ENCODE assay signal across 27 cellular contexts in the genomic region with DNA sequence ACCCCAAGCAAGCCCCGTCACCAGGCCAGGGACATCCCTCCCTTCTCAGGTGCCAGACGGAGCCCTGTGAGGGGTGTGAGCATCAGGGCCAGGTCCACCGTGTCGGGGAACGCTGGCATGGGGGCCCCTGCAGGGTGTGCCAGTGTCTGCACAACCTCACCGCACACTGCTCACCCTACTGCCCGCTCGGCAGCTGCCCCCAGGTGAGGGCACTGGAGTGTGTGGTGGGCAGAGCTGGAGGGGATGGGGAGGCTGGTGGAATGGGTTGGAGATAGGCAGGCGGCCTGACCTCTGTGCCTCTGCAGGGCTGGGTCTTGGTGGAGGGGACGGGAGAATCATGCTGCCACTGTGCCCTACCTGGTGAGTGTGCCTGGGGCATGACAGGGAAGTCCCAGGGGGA.
"Had no signal": no experiment of that assay in that cellular context is flagged by ENCODE, and none has a peak within 500 bp of the region (broad histone marks: within the 10 kb centered on the region; RNA-seq: fewer than 3 reads in every experiment).

No MANE protein-coding gene starts in this region.

- H3K36me3 Mint-ChIP-seq: stimulated activated effector memory CD8-positive, alpha-beta T cell treated with anti-CD3 and anti-CD28 coated beads, Interleukin-12 subunit alpha, Interleukin-12 subunit beta, amount 100 ng/mL, for 72 hours; stimulated activated memory B cell treated with anti-CD40 and anti-IgM and Interleukin-4, amounts not matched to agents 10 μg/mL and 1 μg/mL and 100 μg/mL, for 72 hours; type B pancreatic cell had no signal

- H3K27ac ChIP-seq: stomach, suprapubic skin, testis, thoracic aorta, thyroid gland, tibial artery, tibial nerve, transverse colon, upper lobe of left lung, upper lobe of right lung, uterus, vagina had no signal

- H3K36me3 ChIP-seq: stomach, suprapubic skin, thoracic aorta, thyroid gland, tibial artery, tibial nerve, transverse colon, upper lobe of left lung, upper lobe of right lung, uterus, vagina had no signal

- H3K9me3 Mint-ChIP-seq: stimulated activated effector memory CD8-positive, alpha-beta T cell treated with anti-CD3 and anti-CD28 coated beads, Interleukin-12 subunit alpha, Interleukin-12 subunit beta, amount 100 ng/mL, for 72 hours; stimulated activated memory B cell treated with anti-CD40 and anti-IgM and Interleukin-4, amounts not matched to agents 10 μg/mL and 1 μg/mL and 100 μg/mL, for 72 hours; stimulated activated naive B cell treated with anti-CD40 and anti-IgM and Interleukin-4, amounts not matched to agents 10 μg/mL and 1 μg/mL and 100 μg/mL, for 72 hours; stimulated activated naive CD8-positive, alpha-beta T cell treated with anti-CD3 and anti-CD28 coated beads, Interleukin-15, Interleukin-2, amounts not matched to agents 100 ng/mL and 50 ng/mL, for 24 hours; type B pancreatic cell had no signal

- ATAC-seq: stimulated activated effector memory CD8-positive, alpha-beta T cell treated with anti-CD3 and anti-CD28 coated beads, Interleukin-12 subunit alpha, Interleukin-12 subunit beta, amount 100 ng/mL, for 72 hours; stimulated activated memory B cell treated with anti-CD40 and anti-IgM and Interleukin-4, amounts not matched to agents 10 μg/mL and 1 μg/mL and 100 μg/mL, for 72 hours; stimulated activated naive B cell treated with anti-CD40 and anti-IgM and Interleukin-4, amounts not matched to agents 10 μg/mL and 1 μg/mL and 100 μg/mL, for 72 hours; upper lobe of right lung had no signal

- H3K27me3 ChIP-seq: testis, uterus, vagina had no signal

- H3K4me3 Mint-ChIP-seq: stimulated activated effector memory CD8-positive, alpha-beta T cell treated with anti-CD3 and anti-CD28 coated beads, Interleukin-12 subunit alpha, Interleukin-12 subunit beta, amount 100 ng/mL, for 72 hours; stimulated activated memory B cell treated with anti-CD40 and anti-IgM and Interleukin-4, amounts not matched to agents 10 μg/mL and 1 μg/mL and 100 μg/mL, for 72 hours; stimulated activated naive B cell treated with anti-CD40 and anti-IgM and Interleukin-4, amounts not matched to agents 10 μg/mL and 1 μg/mL and 100 μg/mL, for 72 hours; stimulated activated naive CD8-positive, alpha-beta T cell treated with anti-CD3 and anti-CD28 coated beads, Interleukin-15, Interleukin-2, amounts not matched to agents 100 ng/mL and 50 ng/mL, for 24 hours; type B pancreatic cell had no signal

- DNase-seq: stimulated activated CD4-positive, alpha-beta T cell treated with anti-CD3 and anti-CD28 coated beads, Interleukin-2, amount 100 ng/mL, for 24 hours; stimulated activated CD4-positive, alpha-beta T cell treated with anti-CD3 and anti-CD28 coated beads, Interleukin-2, amount 100 ng/mL, for 48 hours; stimulated activated CD4-positive, alpha-beta T cell treated with anti-CD3 and anti-CD28 coated beads, Interleukin-4, amount 100 ng/mL, for 1 hour; stimulated activated CD4-positive, alpha-beta T cell treated with anti-CD3 and anti-CD28 coated beads, Interleukin-4, amount 100 ng/mL, for 24 hours; stimulated activated CD4-positive, alpha-beta T cell treated with anti-CD3 and anti-CD28 coated beads, Interleukin-4, amount 100 ng/mL, for 4 hours; stimulated activated CD8-positive, alpha-beta memory T cell treated with anti-CD3 and anti-CD28 coated beads, Interleukin-4, amount 100 ng/mL, for 48 hours; stimulated activated naive B cell treated with anti-CD40 and anti-IgM and Interleukin-4, amounts not matched to agents 10 μg/mL and 1 μg/mL and 100 μg/mL, for 72 hours; stimulated activated naive CD4-positive, alpha-beta T cell; stimulated activated naive CD4-positive, alpha-beta T cell treated with Interleukin-2 at 50 U/mL for 16 hours; stomach; substantia nigra; testis; thyroid gland; tibial artery; transverse colon; trophoblast cell; upper lobe of right lung; uterus had no signal

- H3K4me1 Mint-ChIP-seq: stimulated activated effector memory CD8-positive, alpha-beta T cell treated with anti-CD3 and anti-CD28 coated beads, Interleukin-12 subunit alpha, Interleukin-12 subunit beta, amount 100 ng/mL, for 72 hours; stimulated activated memory B cell treated with anti-CD40 and anti-IgM and Interleukin-4, amounts not matched to agents 10 μg/mL and 1 μg/mL and 100 μg/mL, for 72 hours had no signal

- H3K9me3 ChIP-seq: stomach, suprapubic skin, testis, thoracic aorta, thyroid gland, tibial artery, tibial nerve, transverse colon, upper lobe of left lung, upper lobe of right lung, uterus, vagina had no signal

- H3K4me3 ChIP-seq: stomach, suprapubic skin, testis, thoracic aorta, thyroid gland, tibial artery, tibial nerve, transverse colon, upper lobe of left lung, upper lobe of right lung, uterus, vagina had no signal

- H3K27ac Mint-ChIP-seq: stimulated activated effector memory CD8-positive, alpha-beta T cell treated with anti-CD3 and anti-CD28 coated beads, Interleukin-12 subunit alpha, Interleukin-12 subunit beta, amount 100 ng/mL, for 72 hours; stimulated activated memory B cell treated with anti-CD40 and anti-IgM and Interleukin-4, amounts not matched to agents 10 μg/mL and 1 μg/mL and 100 μg/mL, for 72 hours; stimulated activated naive B cell treated with anti-CD40 and anti-IgM and Interleukin-4, amounts not matched to agents 10 μg/mL and 1 μg/mL and 100 μg/mL, for 72 hours; stimulated activated naive CD8-positive, alpha-beta T cell treated with anti-CD3 and anti-CD28 coated beads, Interleukin-15, Interleukin-2, amounts not matched to agents 100 ng/mL and 50 ng/mL, for 24 hours; type B pancreatic cell had no signal

- H3K4me1 ChIP-seq: testis, upper lobe of right lung, uterus, vagina had no signal
